In the genomic region with DNA sequence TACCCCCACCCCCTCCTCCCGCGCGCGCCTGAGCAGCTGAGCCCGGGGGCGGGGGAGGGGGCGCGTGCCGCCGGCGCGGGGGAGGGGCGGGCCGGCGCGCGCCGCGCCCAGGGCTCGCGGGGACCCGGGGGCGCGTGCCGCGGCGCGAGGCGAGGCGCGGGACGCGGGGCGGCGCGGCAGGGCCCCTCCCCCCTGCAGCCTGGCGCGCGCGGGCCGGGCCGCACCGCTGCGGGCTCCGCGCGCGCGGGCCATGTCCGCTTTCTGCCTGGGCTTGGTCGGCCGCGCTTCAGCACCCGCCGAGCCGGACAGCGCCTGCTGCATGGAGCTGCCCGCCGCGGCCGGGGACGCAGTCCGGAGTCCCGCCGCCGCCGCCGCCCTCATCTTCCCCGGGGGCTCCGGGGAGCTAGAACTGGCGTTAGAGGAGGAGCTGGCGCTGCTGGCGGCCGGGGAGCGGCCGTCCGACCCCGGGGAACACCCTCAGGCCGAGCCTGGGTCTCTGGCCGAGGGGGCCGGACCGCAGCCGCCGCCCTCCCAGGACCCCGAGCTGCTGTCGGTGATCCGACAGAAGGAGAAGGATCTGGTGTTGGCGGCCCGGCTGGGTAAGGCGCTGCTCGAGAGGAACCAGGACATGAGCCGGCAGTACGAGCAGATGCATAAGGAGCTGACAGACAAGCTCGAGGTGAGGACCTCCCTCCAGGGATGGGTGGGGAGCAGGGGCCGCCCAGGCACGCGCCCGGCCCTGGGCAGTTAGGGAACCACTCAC, we compare ENCODE assay signal across 8 cellular contexts. TPM values are rescaled to one million over a fixed set of nuclear protein-coding genes. Genes with fewer than 3 reads are reported as not detected.
DNase-seq lines count a peak whose midpoint lies in the region; ATAC-seq, FAIRE-seq and TF ChIP-seq lines count a peak whose summit lies in the region.

No MANE protein-coding gene starts in this region.

- WGBS in mesodermal cell (ENCODE audit: insufficient coverage in 2 of 2), 2 experiments, result 0% methylated on average over 67 to 74 of the region's 98 CpGs

- no peak overlapping the region for H3K9ac ChIP-seq in endothelial cell of umbilical vein (replicated peaks; ENCODE audit: extremely low read depth, insufficient read depth, low read length)

- CTCF ChIA-PET in endothelial cell of umbilical vein (lab: Charles Lee), result interaction anchor here (0.9 to 1.0 kb wide), 3 partner anchors 11 to 97 kb away, joined by 3 to 4 read pairs (median 4); no protein-coding TSS in a partner anchor

- H3K27me3 ChIP-seq in endothelial cell of umbilical vein (ENCODE audit: control insufficient read depth in 2 of 2, insufficient read depth in 2 of 2, low read length in 2 of 2), result peaks cover 31 to 36% of the 10 kb centered on the region in 2 experiments

- ATAC-seq in HG02623 (IDR thresholded peaks at IDR 0.05; ENCODE audit: unreplicated experiment), result peak; percentile 45

- TF ChIP-seq POLR2A in endothelial cell of umbilical vein (IDR thresholded peaks at IDR 0.05; ENCODE audit: low read depth, low read length), result no peak

- H3K4me3 ChIP-seq in endothelial cell of umbilical vein (replicated peaks in 1 of 3; ENCODE audit: insufficient read depth in 1 of 3, low read depth in 1 of 3, low read length in 3 of 3) (peak overlapping the region in 1 of 3 experiments; percentile 46), mesodermal cell (ENCODE audit: extremely low read depth, insufficient read depth, low read length, poor library complexity, severe bottlenecking) (peak overlapping the region; percentile 53)

- dilution Hi-C loops in endothelial cell of umbilical vein (cut with MboI; ENCODE audit: extremely low pct_ligation_motif_present, low sequenced_read_pairs), result no loop called here

- H3K4me2 ChIP-seq in endothelial cell of umbilical vein (ENCODE audit: insufficient read depth, low read length), result peak overlapping the region; percentile 10

- no peak overlapping the region for H3K27ac ChIP-seq in endothelial cell of umbilical vein (ENCODE audit: insufficient read depth, low read depth, low read length)
- no peak overlapping the region for H3K27ac ChIP-seq in mesodermal cell (ENCODE audit: low read depth, low read length, severe bottlenecking)

- BruUV-seq in endothelial cell of umbilical vein (replicated peaks; lab: Mats Ljungman, UMichigan), result no TSS peak

- no peaks in the 10 kb centered on the region for H3K4me1 ChIP-seq in endothelial cell of umbilical vein (ENCODE audit: control insufficient read depth, extremely low read depth, insufficient read depth, low read length)
- H3K4me1 ChIP-seq in mesodermal cell (ENCODE audit: control insufficient read depth, insufficient read depth, low read length, poor library complexity, severe bottlenecking), result peaks cover 11% of the 10 kb centered on the region

- POLR2A ChIA-PET in endothelial cell of umbilical vein (lab: Charles Lee), result interaction anchor here (0.6 kb wide), 1 partner anchor 302 kb away, joined by 8 read pairs; the partner anchor contains the start of gene RNU4-2

- peak overlapping the region; percentile 15 for H2AFZ ChIP-seq in endothelial cell of umbilical vein (ENCODE audit: low read depth, low read length)

- DNase-seq in NCI-H2107 (lab: John Stamatoyannopoulos, UW) (peak; percentile 39), NCI-H2107 treated with DMSO at 0.1 percent for 48 hours (lab: John Stamatoyannopoulos, UW; ENCODE audit: unreplicated experiment) (no peak), NCI-H226 (peak; percentile 67), endothelial cell of umbilical vein (ENCODE audit: low read depth, low spot score) (peak; percentile 55)
- DNase-seq in activated CD8-positive, alpha-beta memory T cell treated with anti-CD3 and anti-CD28 coated beads, Interleukin-2, amount 50 U/mL, for 48 hours, result peak; percentile 88
- DNase-seq in stimulated activated CD8-positive, alpha-beta memory T cell treated with anti-CD3 and anti-CD28 coated beads, Interleukin-15, amount 100 ng/mL, for 48 hours (ENCODE audit: low read depth in 2 of 2), result peak; percentile 58 to 64

- H4K20me1 ChIP-seq in endothelial cell of umbilical vein (replicated peaks; ENCODE audit: control insufficient read depth, extremely low read depth, insufficient read depth, low read length), result no peaks in the 10 kb centered on the region

- no peaks in the 10 kb centered on the region for H3K36me3 ChIP-seq in endothelial cell of umbilical vein (ENCODE audit: control insufficient read depth in 2 of 2, extremely low read depth in 1 of 2, insufficient read depth in 2 of 2, low read length in 2 of 2)
- H3K36me3 ChIP-seq in mesodermal cell (ENCODE audit: control insufficient read depth, insufficient read depth, low read length), result no peaks in the 10 kb centered on the region

- H3K9me3 ChIP-seq in endothelial cell of umbilical vein (replicated peaks; ENCODE audit: control insufficient read depth, insufficient read depth, low read length), result no peaks in the 10 kb centered on the region
- no peaks in the 10 kb centered on the region for H3K9me3 ChIP-seq in mesodermal cell (ENCODE audit: control insufficient read depth, low read length)

- no peaks in the 10 kb centered on the region for H3K79me2 ChIP-seq in endothelial cell of umbilical vein (ENCODE audit: control insufficient read depth, insufficient read depth, low read length)

- H3K9me1 ChIP-seq in endothelial cell of umbilical vein (replicated peaks; ENCODE audit: control insufficient read depth, extremely low read depth, insufficient read depth, low read length), result no peaks in the 10 kb centered on the region

- peak; percentile 49 for FAIRE-seq in endothelial cell of umbilical vein (lab: Jason Lieb, UNC)

- intact Hi-C loops in endothelial cell of umbilical vein (cut with micrococcal nuclease), result loop anchor here (1.0 kb wide), 2 partner anchors 98 to 112 kb away; partner anchors contain the start of gene CIT

- TF ChIP-seq CTCF in endothelial cell of umbilical vein (IDR thresholded peaks at IDR 0.05; ENCODE audit: extremely low read depth in 1 of 2, insufficient read depth in 1 of 2, low read depth in 1 of 2, low read length in 2 of 2), result no peak

TF ChIP-seq in endothelial cell of umbilical vein, 7 proteins besides CTCF, POLR2A, EP300 and RAD21:
- peak; percentile 75 for TF ChIP-seq EZH2 (IDR thresholded peaks at IDR 0.05; ENCODE audit: borderline replicate concordance, low read depth, low read length, severe bottlenecking)
- no peak for TF ChIP-seq FOS (IDR thresholded peaks at IDR 0.05; ENCODE audit: borderline replicate concordance, insufficient read depth, low read length)
- no peak for TF ChIP-seq JUN (IDR thresholded peaks at IDR 0.05; ENCODE audit: borderline replicate concordance, insufficient read depth, insufficient read length, low read depth)
- TF ChIP-seq MYC (IDR thresholded peaks at IDR 0.05; ENCODE audit: low read depth, low read length), result no peak
TF ChIP-seq in endothelial cell of umbilical vein: peak in this region for 1.

RNA-seq across cellular contexts. Expression of gene BICDL1, which starts 0.8 kb away (rescaled TPM):
- total RNA-seq in endothelial cell of umbilical vein, result not detected in 2 replicates
- 0.19 TPM in 1 of 2 replicates, not detected in the other for polyA plus RNA-seq in endothelial cell of umbilical vein
- 0.03 TPM in 1 of 2 replicates, not detected in the other for polyA plus RNA-seq in endothelial cell of umbilical vein (2011; cell fraction: cytosol; rRNA removed)
- 0.04 TPM in 1 of 2 replicates, not detected in the other for polyA plus RNA-seq in endothelial cell of umbilical vein (2011; cell fraction: nucleus; rRNA removed)
- polyA plus RNA-seq in endothelial cell of umbilical vein (2012), result not detected in 2 replicates
- polyA minus RNA-seq in endothelial cell of umbilical vein, result 0.23 TPM in 1 of 2 replicates, not detected in the other
- 3.9 TPM for polyA minus RNA-seq in endothelial cell of umbilical vein (2011; cell fraction: cytosol; rRNA and poly(A)+ RNA removed)
- 0.38 TPM in 1 of 2 replicates, not detected in the other for polyA minus RNA-seq in endothelial cell of umbilical vein (2011; cell fraction: nucleus; rRNA and poly(A)+ RNA removed)
- 1.3 TPM for polyA plus RNA-seq in mesodermal cell (2013, experiment 1 of 2)
- polyA plus RNA-seq in mesodermal cell (2013, experiment 2 of 2), result 1.7 TPM
